Comparison of ENCODE assay signal across 11 cellular contexts in genomic region chr12:78210894-78211302, GRCh38.
DNase-seq lines count a peak whose midpoint lies in the region; ATAC-seq and TF ChIP-seq lines count a peak whose summit lies in the region.
"Had no signal": no experiment of that assay in that cellular context is flagged by ENCODE, and none has a peak within 500 bp of the region (broad histone marks: within the 10 kb centered on the region; RNA-seq: fewer than 3 reads in every experiment).

No MANE protein-coding gene starts in this region.

- ATAC-seq in Right ventricle myocardium inferior (peak; percentile 33), PC-3 (peak; percentile 84), GM21515 (IDR thresholded peaks at IDR 0.05; ENCODE audit: unreplicated experiment) (no peak), HG03378 (IDR thresholded peaks at IDR 0.05; ENCODE audit: unreplicated experiment) (no peak), T-helper 17 cell (no peak)

- H3K4me1 ChIP-seq in PC-3 (ENCODE audit: insufficient read depth, low read length) = peaks cover 23% of the 10 kb centered on the region
- H3K4me1 ChIP-seq in uterus = peaks cover 0 to 4% of the 10 kb centered on the region in 2 donors

- H3K27ac Mint-ChIP-seq in T-helper 17 cell = no peak overlapping the region
- H3K27ac Mint-ChIP-seq: CD4-positive, CD25-positive, alpha-beta regulatory T cell; naive B cell had no signal

- H3K27ac ChIP-seq in PC-3 (ENCODE audit: low read length) = peak overlapping the region; percentile 10
- H3K27ac ChIP-seq in uterus = peak overlapping the region; percentile 67 to 69

- H3K36me3 ChIP-seq in PC-3 (ENCODE audit: low read depth, low read length) (no peaks in the 10 kb centered on the region), uterus (no peaks in the 10 kb centered on the region)

- H4K20me1 ChIP-seq in PC-3 (ENCODE audit: low read length) = no peaks in the 10 kb centered on the region

- no peaks in the 10 kb centered on the region for H3K27me3 ChIP-seq in PC-3 (ENCODE audit: low read length)
- no peaks in the 10 kb centered on the region for H3K27me3 ChIP-seq in uterus

- no peak overlapping the region for H3K9ac ChIP-seq in PC-3 (ENCODE audit: low read length)

- H3K9me3 ChIP-seq in PC-3 (ENCODE audit: low read length) (no peaks in the 10 kb centered on the region), uterus (no peaks in the 10 kb centered on the region), T-helper 17 cell (ENCODE audit: control insufficient read depth, low read length, poor library complexity, severe bottlenecking) (no peaks in the 10 kb centered on the region)

- DNase-seq in Right ventricle myocardium inferior (ENCODE audit: missing footprints) (no peak), cardiac septum (ENCODE audit: low spot score) (no peak), PC-3 (peak; percentile 92), fibroblast of the aortic adventitia (ENCODE audit: low read depth) (peak; percentile 83), uterus (peak in 1 of 2 donors; percentile 26), T-helper 17 cell (no peak)
- DNase-seq: CD4-positive, CD25-positive, alpha-beta regulatory T cell; naive B cell; stimulated activated CD8-positive, alpha-beta memory T cell treated with anti-CD3 and anti-CD28 coated beads, Interleukin-4, amount 100 ng/mL, for 48 hours had no signal

- TF ChIP-seq POLR2A in uterus (IDR thresholded peaks at IDR 0.05) = no peak

- no peak overlapping the region for H2AFZ ChIP-seq in PC-3 (ENCODE audit: low read length)

- intact Hi-C loops in Right ventricle myocardium inferior (cut with DNase I) = no loop called here
- intact Hi-C loops in cardiac septum (cut with DNase I) = no loop called here
- intact Hi-C loops in PC-3 (cut with micrococcal nuclease) = loop anchor here (2.0 to 5.0 kb wide), 2 partner anchors 16 to 96 kb away; no protein-coding TSS in a partner anchor
- intact Hi-C loops in uterus (cut with DNase I; ENCODE audit: low total_unique reads) = no loop called here

- POLR2A ChIA-PET in PC-3 (lab: Charles Lee; ENCODE audit: unreplicated experiment) = no interaction called here

- H3K4me3 ChIP-seq in PC-3 (ENCODE audit: low read length) = no peak overlapping the region
- H3K4me3 ChIP-seq in fibroblast of the aortic adventitia (ENCODE audit: low read depth, low read length) = no peak overlapping the region
- no peak overlapping the region for H3K4me3 ChIP-seq in uterus

- no peak for TF ChIP-seq CTCF in PC-3 (conservative IDR thresholded peaks at IDR 0.05; ENCODE audit: low read depth, low read length)
- no peak for TF ChIP-seq CTCF in fibroblast of the aortic adventitia (IDR thresholded peaks at IDR 0.05; ENCODE audit: insufficient read depth, low read length)
- no peak for TF ChIP-seq CTCF in uterus (IDR thresholded peaks at IDR 0.05)

- BruUV-seq in PC-3 (replicated peaks; lab: Mats Ljungman, UMichigan) = no TSS peak

- H3K4me2 ChIP-seq in PC-3 (ENCODE audit: low read length) = no peak overlapping the region

- no peaks in the 10 kb centered on the region for H3K27me3 Mint-ChIP-seq in T-helper 17 cell
- H3K27me3 Mint-ChIP-seq: CD4-positive, CD25-positive, alpha-beta regulatory T cell; naive B cell had no signal

- no peaks in the 10 kb centered on the region for H3K9me2 ChIP-seq in PC-3 (replicated peaks; ENCODE audit: low read length)

- no peaks in the 10 kb centered on the region for H3F3A ChIP-seq in PC-3 (ENCODE audit: low read length, unreplicated experiment)

- no peaks in the 10 kb centered on the region for H3K36me3 Mint-ChIP-seq in T-helper 17 cell (ENCODE audit: low read depth)
- H3K36me3 Mint-ChIP-seq: CD4-positive, CD25-positive, alpha-beta regulatory T cell; naive B cell had no signal

- H3K79me2 ChIP-seq in PC-3 (ENCODE audit: low read length) = no peaks in the 10 kb centered on the region

- CTCF ChIA-PET in PC-3 (lab: Charles Lee) = no interaction called here

- no peaks in the 10 kb centered on the region for H3K4me1 Mint-ChIP-seq in T-helper 17 cell
- H3K4me1 Mint-ChIP-seq: CD4-positive, CD25-positive, alpha-beta regulatory T cell; naive B cell had no signal

- no peak overlapping the region for H3K4me3 Mint-ChIP-seq in T-helper 17 cell
- H3K4me3 Mint-ChIP-seq: CD4-positive, CD25-positive, alpha-beta regulatory T cell; naive B cell had no signal

Comparison
In these comparisons a context has a peak if more than half of its experiments do, and no peak if none do; other contexts are left out.
1. ATAC-seq: peak in Right ventricle myocardium inferior (single experiment) and PC-3 (single experiment); none in GM21515 (single experiment), HG03378 (single experiment) and T-helper 17 cell (single experiment).
2. DNase-seq: peak in PC-3 (single experiment) and fibroblast of the aortic adventitia (single experiment); none in Right ventricle myocardium inferior (single experiment), cardiac septum (single experiment) and T-helper 17 cell (0 of 3).